10 cellular contexts compared by ENCODE assay signal in the genomic region with DNA sequence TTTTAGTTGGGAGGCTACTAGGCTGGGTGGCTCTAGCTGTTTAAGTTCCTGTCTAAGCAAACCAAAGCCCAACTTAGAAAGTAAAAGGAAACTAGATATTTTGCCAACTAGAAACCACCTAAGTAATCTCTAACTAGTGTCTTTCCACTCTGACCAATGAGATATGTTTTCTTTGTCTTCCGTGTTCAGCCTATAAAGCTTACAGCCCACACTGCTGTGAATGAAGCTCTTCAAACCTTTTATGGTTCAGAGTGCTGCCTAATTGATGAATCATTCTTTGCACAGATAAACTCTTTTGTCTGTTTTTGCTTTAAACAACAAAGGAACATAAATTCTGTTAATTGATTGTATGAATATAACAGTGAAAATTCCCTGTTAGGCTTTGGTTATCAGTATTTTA.
A peak's percentile ranks its signal among the peaks of the same experiment; 100 is the strongest.
DNase-seq lines count a peak whose midpoint lies in the region; ATAC-seq and TF ChIP-seq lines count a peak whose summit lies in the region.
"Had no signal": no experiment of that assay in that cellular context is flagged by ENCODE, and none has a peak within 500 bp of the region (broad histone marks: within the 10 kb centered on the region; RNA-seq: fewer than 3 reads in every experiment).

No MANE protein-coding gene starts in this region.

- intact Hi-C loops in activated CD4-positive, alpha-beta T cell treated with anti-CD3 and anti-CD28 coated beads for 36 hours (cut with DNase I, micrococcal nuclease), result loop anchor here in 1 of 2 experiments (10.0 kb wide), 1 partner anchor 194 kb away; no protein-coding TSS in a partner anchor

- H3K36me3 Mint-ChIP-seq in activated CD4-positive, alpha-beta T cell treated with anti-CD3 and anti-CD28 coated beads for 36 hours (ENCODE audit: low read depth), result peaks cover 15% of the 10 kb centered on the region

- H3K27me3 ChIP-seq in smooth muscle cell (ENCODE audit: low read depth), result no peaks in the 10 kb centered on the region
- H3K27me3 ChIP-seq: BLaER1 had no signal

- POLR2A ChIA-PET in activated CD4-positive, alpha-beta T cell treated with anti-CD3 and anti-CD28 coated beads for 36 hours (lab: Charles Lee), result no interaction called here

- peak overlapping the region; percentile 54 for H3K4me2 ChIP-seq in smooth muscle cell
- H3K4me2 ChIP-seq: BLaER1 had no signal

- H3K9me3 ChIP-seq in smooth muscle cell (replicated peaks; ENCODE audit: low read depth), result no peaks in the 10 kb centered on the region
- H3K9me3 ChIP-seq: BLaER1 had no signal

- no peaks in the 10 kb centered on the region for H3K9me3 Mint-ChIP-seq in activated CD4-positive, alpha-beta T cell treated with anti-CD3 and anti-CD28 coated beads for 36 hours (ENCODE audit: low read depth)

- H3K9ac ChIP-seq in smooth muscle cell (ENCODE audit: low read depth), result no peak overlapping the region
- H3K9ac ChIP-seq: BLaER1 had no signal

- no peaks in the 10 kb centered on the region for H3K27me3 Mint-ChIP-seq in activated CD4-positive, alpha-beta T cell treated with anti-CD3 and anti-CD28 coated beads for 36 hours

- no peak for DNase-seq in activated CD4-positive, alpha-beta T cell treated with anti-CD3 and anti-CD28 coated beads for 36 hours
- no peak for DNase-seq in activated CD4-positive, alpha-beta T cell treated with anti-CD3 and anti-CD28 coated beads for 4 hours
- DNase-seq in NCI-H2029 treated with DMSO at 0.1 percent for 48 hours (lab: John Stamatoyannopoulos, UW) (peak; percentile 13), cardiac fibroblast (ENCODE audit: low read depth in 2 of 2) (peak; percentile 61), smooth muscle cell (lab: John Stamatoyannopoulos, UW; ENCODE audit: unreplicated experiment) (no peak)
- DNase-seq: activated CD8-positive, alpha-beta memory T cell treated with anti-CD3 and anti-CD28 coated beads for 24 hours had no signal

- H3K4me3 ChIP-seq in cardiac fibroblast (replicated peaks in 1 of 2; ENCODE audit: low read depth in 2 of 2, low read length in 2 of 2) (no peak overlapping the region), smooth muscle cell (no peak overlapping the region)
- H3K4me3 ChIP-seq: BLaER1 had no signal

- no peaks in the 10 kb centered on the region for H3K36me3 ChIP-seq in smooth muscle cell (ENCODE audit: low read depth)

- peak; percentile 80 for ATAC-seq in activated CD4-positive, alpha-beta T cell treated with anti-CD3 and anti-CD28 coated beads for 36 hours
- ATAC-seq in GM21367 (IDR thresholded peaks at IDR 0.05; ENCODE audit: unreplicated experiment), result no peak
- ATAC-seq in GM19324 (IDR thresholded peaks at IDR 0.05; ENCODE audit: low FRiP score, unreplicated experiment), result no peak
- ATAC-seq in HG02642 (IDR thresholded peaks at IDR 0.05; ENCODE audit: poor library complexity, unreplicated experiment), result no peak

- no peaks in the 10 kb centered on the region for H4K20me1 ChIP-seq in smooth muscle cell (ENCODE audit: low read depth)
- H4K20me1 ChIP-seq: BLaER1 had no signal

- 3% methylated on average over 1 of the region's 1 CpG for WGBS in smooth muscle cell (ENCODE audit: low lambda C conversion rate)

- peaks cover 5% of the 10 kb centered on the region for H3K79me2 ChIP-seq in smooth muscle cell (ENCODE audit: low read depth)

- peaks cover 72% of the 10 kb centered on the region for H3K4me1 Mint-ChIP-seq in activated CD4-positive, alpha-beta T cell treated with anti-CD3 and anti-CD28 coated beads for 36 hours

- no peaks in the 10 kb centered on the region for H3F3A ChIP-seq in smooth muscle cell (ENCODE audit: low read depth)

- peaks cover 28% of the 10 kb centered on the region for H3K4me1 ChIP-seq in smooth muscle cell (ENCODE audit: low read depth)
- H3K4me1 ChIP-seq: BLaER1 had no signal

- CTCF ChIA-PET in activated CD4-positive, alpha-beta T cell treated with anti-CD3 and anti-CD28 coated beads for 36 hours (lab: Charles Lee), result interaction anchor here (0.6 to 2.2 kb wide), 7 partner anchors 9 to 775 kb away, joined by 3 to 9 read pairs (median 3); a partner anchor contains a TSS

- no peak overlapping the region for H3K4me3 Mint-ChIP-seq in activated CD4-positive, alpha-beta T cell treated with anti-CD3 and anti-CD28 coated beads for 36 hours

- TF ChIP-seq CTCF in cardiac fibroblast (IDR thresholded peaks at IDR 0.05; ENCODE audit: low read depth, low read length) (no peak), smooth muscle cell (IDR thresholded peaks at IDR 0.05; ENCODE audit: borderline replicate concordance, insufficient read depth, poor library complexity, severe bottlenecking) (no peak)

- H3K27ac Mint-ChIP-seq in activated CD4-positive, alpha-beta T cell treated with anti-CD3 and anti-CD28 coated beads for 36 hours, result peak overlapping the region; percentile 8

- H2AFZ ChIP-seq in smooth muscle cell (ENCODE audit: low read depth), result peak overlapping the region; percentile 1

- H3K27ac ChIP-seq in smooth muscle cell (ENCODE audit: low read depth), result peak overlapping the region; percentile 67
- H3K27ac ChIP-seq: BLaER1 had no signal

Comparison
In these comparisons a context has a peak if more than half of its experiments do, and no peak if none do; other contexts are left out.
1. DNase-seq: peak in NCI-H2029 treated with DMSO at 0.1 percent for 48 hours (single experiment) and cardiac fibroblast (2 of 2); none in activated CD4-positive, alpha-beta T cell treated with anti-CD3 and anti-CD28 coated beads for 36 hours (single experiment), activated CD4-positive, alpha-beta T cell treated with anti-CD3 and anti-CD28 coated beads for 4 hours (0 of 2) and smooth muscle cell (single experiment).